35 cellular contexts compared by ENCODE assay signal in the genomic region with DNA sequence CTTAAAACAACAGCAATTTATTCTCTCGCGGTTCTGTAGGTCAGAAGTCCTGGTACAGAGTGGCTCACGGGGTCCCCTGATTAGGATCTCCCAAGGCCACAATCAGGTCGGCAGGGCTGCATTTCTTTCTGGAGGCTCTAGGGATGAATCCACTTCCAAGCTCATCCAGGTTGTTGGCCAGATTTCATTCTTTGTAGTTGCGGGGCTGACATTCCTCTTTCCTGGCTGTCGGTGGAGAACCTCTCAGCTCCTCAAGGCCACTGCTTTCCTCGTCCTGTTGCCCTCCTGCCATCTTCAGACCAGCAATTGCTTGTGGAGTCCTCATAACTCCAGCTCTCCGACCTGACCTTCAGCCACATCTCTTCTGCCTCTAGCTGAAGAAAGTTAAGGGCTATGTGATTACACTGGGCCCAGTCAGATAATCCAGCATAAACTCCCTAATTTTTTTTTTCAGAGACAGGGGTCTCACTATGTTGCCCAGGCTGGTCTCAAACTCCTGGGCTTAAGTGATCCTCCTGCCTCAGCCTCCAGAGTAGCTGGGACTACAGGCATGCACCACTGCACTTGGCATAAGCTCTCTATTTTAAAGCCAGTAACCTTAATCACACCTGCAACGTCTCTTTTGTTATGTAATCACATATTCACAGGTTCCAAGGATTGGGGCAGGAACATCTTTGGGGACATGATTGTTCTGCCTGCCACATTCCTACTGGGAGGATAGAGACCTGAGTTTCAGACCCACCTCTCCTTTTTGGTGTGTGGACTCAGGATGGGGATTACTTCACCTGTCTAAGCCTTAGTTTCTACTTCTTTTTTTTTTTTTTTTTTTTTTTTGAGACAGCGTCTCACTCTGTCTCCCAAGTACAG. TPM values are rescaled to one million over a fixed set of nuclear protein-coding genes. Genes with fewer than 3 reads are reported as not detected.
"Had no signal": no experiment of that assay in that cellular context is flagged by ENCODE, and none has a peak within 500 bp of the region (broad histone marks: within the 10 kb centered on the region; RNA-seq: fewer than 3 reads in every experiment).

No MANE protein-coding gene starts in this region.

- H3K36me3 ChIP-seq: colonic mucosa, gastroesophageal sphincter, heart left ventricle, ovary, spleen, tibial artery had no signal

- H3K27ac ChIP-seq: colonic mucosa, epithelial cell of prostate, foreskin keratinocyte, gastroesophageal sphincter, heart left ventricle, hepatocyte, ovary, psoas muscle, skin epidermis, spleen, testis, tibial artery had no signal

- DNase-seq: colonic mucosa; effector CD8-positive, alpha-beta T cell; endodermal cell; foreskin keratinocyte; heart left ventricle; immature natural killer cell; kidney; mammary epithelial cell; mesendoderm; midbrain; naive thymus-derived CD4-positive, alpha-beta T cell; nucleus accumbens; ovary; posterior cingulate gyrus; psoas muscle; right cardiac atrium; spleen; stimulated activated CD4-positive, alpha-beta T cell treated with anti-CD3 and anti-CD28 coated beads, Interleukin-4, amount 100 ng/mL, for 4 hours; stimulated activated naive CD8-positive, alpha-beta T cell treated with anti-CD3 and anti-CD28 coated beads, Interleukin-15, Interleukin-2, amounts not matched to agents 100 U/mL and 50 U/mL, for 24 hours; substantia nigra; testis; tibial artery had no signal

- H3K4me3 ChIP-seq: colonic mucosa, gastroesophageal sphincter, heart left ventricle, hepatocyte, ovary, psoas muscle, skin epidermis, spleen, testis, tibial artery had no signal

- H3K27me3 ChIP-seq: colonic mucosa, hepatocyte, ovary, testis had no signal

- H3K4me1 ChIP-seq: colonic mucosa, foreskin keratinocyte, heart left ventricle, psoas muscle, tibial artery had no signal

- H3K79me2 ChIP-seq: hepatocyte had no signal

- ATAC-seq: esophagus mucosa; foreskin keratinocyte; gastroesophageal sphincter; heart left ventricle; left lobe of liver; naive thymus-derived CD4-positive, alpha-beta T cell; right cardiac atrium; stimulated activated memory B cell treated with anti-CD40 and anti-IgM and Interleukin-4, amounts not matched to agents 10 μg/mL and 1 μg/mL and 100 μg/mL, for 72 hours; stimulated activated naive CD8-positive, alpha-beta T cell treated with anti-CD3 and anti-CD28 coated beads, Interleukin-15, Interleukin-2, amounts not matched to agents 100 U/mL and 50 U/mL, for 24 hours had no signal

- H3K9me3 ChIP-seq: colonic mucosa, gastroesophageal sphincter, heart left ventricle, ovary, psoas muscle, spleen, testis, tibial artery had no signal

- H3K4me2 ChIP-seq: hepatocyte had no signal

- H2AFZ ChIP-seq: hepatocyte had no signal

RNA-seq across cellular contexts. Expression of gene GAST, which starts 4.1 kb away (rescaled TPM):
- total RNA-seq: chondrocyte; colonic mucosa; endodermal cell; esophagus mucosa; fibroblast of lung; gastroesophageal sphincter; heart left ventricle; hepatocyte; kidney; left lobe of liver; lower leg skin; mucosa of gallbladder; naive thymus-derived CD4-positive, alpha-beta T cell; ovary; psoas muscle; renal cortical epithelial cell; right cardiac atrium; spleen; testis; urinary bladder had no signal

RNA-seq across cellular contexts. Expression of gene HAP1, which starts 26.4 kb away (rescaled TPM):
- total RNA-seq: chondrocyte, left lobe of liver, right cardiac atrium, urinary bladder had no signal
